In genomic region chr15:67825880-67826716, GRCh38 we compare ENCODE assay signal across 10 cellular contexts. TPM values are rescaled to one million over a fixed set of nuclear protein-coding genes. Genes with fewer than 3 reads are reported as not detected.
DNase-seq lines count a peak whose midpoint lies in the region; ATAC-seq and TF ChIP-seq lines count a peak whose summit lies in the region.
"Had no signal": no experiment of that assay in that cellular context is flagged by ENCODE, and none has a peak within 500 bp of the region (broad histone marks: within the 10 kb centered on the region; RNA-seq: fewer than 3 reads in every experiment).

No MANE protein-coding gene starts in this region.

- H3K36me3 Mint-ChIP-seq in CD4-positive, alpha-beta memory T cell = no peaks in the 10 kb centered on the region
- H3K36me3 Mint-ChIP-seq in neural progenitor cell = no peaks in the 10 kb centered on the region

- intact Hi-C loops in CD4-positive, alpha-beta memory T cell (cut with micrococcal nuclease) = no loop called here
- intact Hi-C loops in colonic mucosa (cut with DNase I) = no loop called here
- intact Hi-C loops in stomach (cut with DNase I; ENCODE audit: low total_unique reads) = no loop called here

- peak overlapping the region in 7 of 8 donors; percentile 48 to 81 (median 65) for H3K4me3 Mint-ChIP-seq in CD4-positive, alpha-beta memory T cell
- peak overlapping the region; percentile 78 for H3K4me3 Mint-ChIP-seq in neural progenitor cell

- peaks cover 59 to 63% of the 10 kb centered on the region in 2 donors for H3K27me3 Mint-ChIP-seq in CD4-positive, alpha-beta memory T cell
- H3K27me3 Mint-ChIP-seq in neural progenitor cell (ENCODE audit: insufficient read depth, low read depth) = peaks cover 73% of the 10 kb centered on the region

- POLR2A ChIA-PET in CD4-positive, alpha-beta memory T cell (lab: Charles Lee; ENCODE audit: partially characterized antibody) = no interaction called here

- no peaks in the 10 kb centered on the region for H3K79me2 ChIP-seq in neural progenitor cell (ENCODE audit: low read depth)

- DNase-seq in CD4-positive, alpha-beta memory T cell = peak in 2 of 5 donors; percentile 10 to 33
- DNase-seq in colonic mucosa (no peak), neural progenitor cell (ENCODE audit: low spot score) (peak; percentile 58), NCI-H446 treated with DMSO at 0.1 percent for 48 hours (lab: John Stamatoyannopoulos, UW) (no peak), amygdala (lab: John Stamatoyannopoulos, UW) (no peak), stomach (no peak)
- DNase-seq: MM.1S had no signal

- peaks cover 52% of the 10 kb centered on the region for H3K27me3 ChIP-seq in CD4-positive, alpha-beta memory T cell (ENCODE audit: insufficient read depth, low read length)
- H3K27me3 ChIP-seq in HUES64 (ENCODE audit: insufficient read depth, low read length) = peaks cover 99% of the 10 kb centered on the region
- peaks cover 100% of the 10 kb centered on the region for H3K27me3 ChIP-seq in colonic mucosa
- peaks cover 100% of the 10 kb centered on the region for H3K27me3 ChIP-seq in neural progenitor cell
- peaks cover 92 to 100% (median 100%) of the 10 kb centered on the region in 3 donors for H3K27me3 ChIP-seq in stomach

- peaks cover 33 to 76% (median 50%) of the 10 kb centered on the region in 4 donors for H3K4me1 Mint-ChIP-seq in CD4-positive, alpha-beta memory T cell
- H3K4me1 Mint-ChIP-seq in neural progenitor cell = peaks cover 34% of the 10 kb centered on the region

- no peaks in the 10 kb centered on the region for H3K36me3 ChIP-seq in CD4-positive, alpha-beta memory T cell (ENCODE audit: insufficient read depth, low read length)
- H3K36me3 ChIP-seq in HUES64 (ENCODE audit: insufficient read depth, low read length) (no peaks in the 10 kb centered on the region), colonic mucosa (no peaks in the 10 kb centered on the region), neural progenitor cell (no peaks in the 10 kb centered on the region), stomach (no peaks in the 10 kb centered on the region)

- H3F3A ChIP-seq in neural progenitor cell (ENCODE audit: low read depth) = peaks cover 35% of the 10 kb centered on the region

- no peak for TF ChIP-seq POLR2A in stomach (IDR thresholded peaks at IDR 0.05)

- peak overlapping the region; percentile 60 for H3K4me2 ChIP-seq in neural progenitor cell

- CTCF ChIA-PET in CD4-positive, alpha-beta memory T cell (lab: Charles Lee; ENCODE audit: partially characterized antibody) = interaction anchor here (1.0 kb wide), 1 partner anchor 10 kb away, joined by 4 read pairs; no protein-coding TSS in a partner anchor

- H3K9ac ChIP-seq in HUES64 (ENCODE audit: low read depth, low read length) (no peak overlapping the region), colonic mucosa (ENCODE audit: low read depth in 2 of 2, low read length in 2 of 2) (no peak overlapping the region), neural progenitor cell (no peak overlapping the region)

- no peak overlapping the region for H3K27ac ChIP-seq in CD4-positive, alpha-beta memory T cell (ENCODE audit: low read depth, low read length)
- no peak overlapping the region for H3K27ac ChIP-seq in HUES64 (ENCODE audit: low read depth, low read length)
- no peak overlapping the region for H3K27ac ChIP-seq in colonic mucosa
- H3K27ac ChIP-seq in neural progenitor cell = no peak overlapping the region
- no peak overlapping the region for H3K27ac ChIP-seq in stomach
- H3K27ac ChIP-seq: skin epidermis had no signal

- no peak for TF ChIP-seq EP300 in stomach (IDR thresholded peaks at IDR 0.05)

- TF ChIP-seq CTCF in colonic mucosa (IDR thresholded peaks at IDR 0.05) (no peak), neural progenitor cell (IDR thresholded peaks at IDR 0.05) (no peak), stomach (IDR thresholded peaks at IDR 0.05) (no peak)

- ATAC-seq in HG03175 (IDR thresholded peaks at IDR 0.05; ENCODE audit: unreplicated experiment) = no peak

- H3K9me3 Mint-ChIP-seq in CD4-positive, alpha-beta memory T cell = peaks cover 0 to 13% (median 0%) of the 10 kb centered on the region in 8 donors
- H3K9me3 Mint-ChIP-seq in neural progenitor cell = peaks cover 6% of the 10 kb centered on the region

- H3K4me1 ChIP-seq in CD4-positive, alpha-beta memory T cell (ENCODE audit: insufficient read depth, low read length) = peaks cover 69% of the 10 kb centered on the region
- H3K4me1 ChIP-seq in HUES64 (ENCODE audit: insufficient read depth, low read length) (peaks cover 21% of the 10 kb centered on the region), colonic mucosa (peaks cover 21% of the 10 kb centered on the region), neural progenitor cell (peaks cover 56% of the 10 kb centered on the region), stomach (peaks cover 49 to 91% (median 80%) of the 10 kb centered on the region in 4 donors)

- no peaks in the 10 kb centered on the region for H3K9me3 ChIP-seq in CD4-positive, alpha-beta memory T cell (ENCODE audit: control insufficient read depth in 1 of 2, low read length in 2 of 2)
- H3K9me3 ChIP-seq in HUES64 (ENCODE audit: insufficient read depth, low read depth, low read length) (no peaks in the 10 kb centered on the region), colonic mucosa (no peaks in the 10 kb centered on the region), neural progenitor cell (ENCODE audit: low read depth) (no peaks in the 10 kb centered on the region), stomach (peaks cover 0 to 11% (median 0%) of the 10 kb centered on the region in 4 donors)

- H3K4me3 ChIP-seq in CD4-positive, alpha-beta memory T cell (ENCODE audit: low read length in 2 of 2) = no peak overlapping the region
- peak overlapping the region; percentile 24; the same call in 1 of the 2 replicates for H3K4me3 ChIP-seq in HUES64 (ENCODE audit: low read length)
- peak overlapping the region; percentile 3 for H3K4me3 ChIP-seq in colonic mucosa
- H3K4me3 ChIP-seq in neural progenitor cell = peak overlapping the region; percentile 19
- H3K4me3 ChIP-seq in stomach = peak overlapping the region in 2 of 4 donors; percentile 26 to 41

- peak overlapping the region in 3 of 7 donors; percentile 29 to 78 (median 57) for H3K27ac Mint-ChIP-seq in CD4-positive, alpha-beta memory T cell
- no peak overlapping the region for H3K27ac Mint-ChIP-seq in neural progenitor cell

- peaks cover 82% of the 10 kb centered on the region for H4K20me1 ChIP-seq in neural progenitor cell (ENCODE audit: low read depth)

- WGBS in HUES64 = 7% methylated on average over 77 of the region's 77 CpGs
- WGBS in stomach, 5 donors = 5 to 12% (median 9%) methylated on average over 48 to 77 of the region's 77 CpGs

- H2AFZ ChIP-seq in neural progenitor cell (replicated peaks) = no peak overlapping the region

RNA-seq across cellular contexts. Expression of gene SKOR1, which starts 0.8 kb away (rescaled TPM):
- under 1 TPM; 0.30 to 0.38 TPM for total RNA-seq in CD4-positive, alpha-beta memory T cell
- under 1 TPM in 1 of 2 donors, not detected in 1; 0.09 TPM for polyA plus RNA-seq in CD4-positive, alpha-beta memory T cell
- polyA plus RNA-seq in HUES64 (2013, experiment 1 of 2) = 0.05 TPM
- polyA plus RNA-seq in HUES64 (2013, experiment 2 of 2) = not detected
- total RNA-seq in colonic mucosa (under 1 TPM; 0.10 to 0.19 TPM), neural progenitor cell (ENCODE audit: low replicate concordance) (0.09 and 0.51 TPM in 2 replicates), stomach (1 to 10 TPM in 2 of 5 donors, under 1 TPM in 2, not detected in 1; 0.14 to 5.8 (median 2.9) TPM)
- under 1 TPM in 2 of 3 donors, not detected in 1; 0.20 to 0.46 TPM for polyA plus RNA-seq in stomach

RNA-seq across cellular contexts. Expression of gene RNU6-1, which starts 13.7 kb away (rescaled TPM):
- total RNA-seq in CD4-positive, alpha-beta memory T cell = not detected
- polyA plus RNA-seq in CD4-positive, alpha-beta memory T cell = not detected
- under 0.01 TPM for polyA plus RNA-seq in HUES64 (2013, experiment 1 of 2)
- under 0.01 TPM for polyA plus RNA-seq in HUES64 (2013, experiment 2 of 2)
- not detected for total RNA-seq in colonic mucosa
- total RNA-seq in neural progenitor cell (ENCODE audit: low replicate concordance) = not detected in 2 replicates
- total RNA-seq in stomach = not detected
- polyA plus RNA-seq in stomach = not detected

Comparison
In these comparisons a context has a peak if more than half of its experiments do, and no peak if none do; other contexts are left out.
1. H3K4me3 ChIP-seq: peak in HUES64 (single experiment), colonic mucosa (single experiment) and neural progenitor cell (single experiment); none in CD4-positive, alpha-beta memory T cell (0 of 2).